23 cellular contexts compared by ENCODE assay signal in genomic region chr12:130701402-130701744, GRCh38. TPM values are rescaled to one million over a fixed set of nuclear protein-coding genes. Genes with fewer than 3 reads are reported as not detected.
"Had no signal": no experiment of that assay in that cellular context is flagged by ENCODE, and none has a peak within 500 bp of the region (broad histone marks: within the 10 kb centered on the region; RNA-seq: fewer than 3 reads in every experiment).

No MANE protein-coding gene starts in this region.

- H3K4me3 Mint-ChIP-seq: activated B cell treated with CpG ODN at 0.5 μM for 24 hours; activated CD4-positive, alpha-beta T cell treated with anti-CD3 and anti-CD28 coated beads for 36 hours; activated CD8-positive, alpha-beta T cell treated with anti-CD3 and anti-CD28 coated beads for 36 hours; activated naive CD8-positive, alpha-beta T cell treated with anti-CD3 and anti-CD28 coated beads, Interleukin-2, amount 10 ng/mL, durations not matched to agents 7 days and 5 days; activated T-cell treated with anti-CD3 and anti-CD28 coated beads, Interleukin-2, amount 50 U/mL, for 24 hours; activated T-helper 17 cell treated with anti-CD3 and anti-CD28 coated beads, Interleukin-2, amount 50 U/mL, for 72 hours; T-helper 17 cell had no signal

- H3K4me1 Mint-ChIP-seq: activated B cell treated with CpG ODN at 0.5 μM for 24 hours; activated CD4-positive, alpha-beta T cell treated with anti-CD3 and anti-CD28 coated beads for 36 hours; activated naive CD8-positive, alpha-beta T cell treated with anti-CD3 and anti-CD28 coated beads, Interleukin-2, amount 10 ng/mL, durations not matched to agents 7 days and 5 days; activated T-helper 17 cell treated with anti-CD3 and anti-CD28 coated beads, Interleukin-2, amount 50 U/mL, for 72 hours; T-helper 17 cell had no signal

- H3K27me3 Mint-ChIP-seq: activated B cell treated with CpG ODN at 0.5 μM for 24 hours had no signal

- H3K9me3 ChIP-seq: adrenal gland, Peyer's patch had no signal

- H3K9me3 Mint-ChIP-seq: activated B cell treated with CpG ODN at 0.5 μM for 24 hours; activated CD8-positive, alpha-beta T cell treated with anti-CD3 and anti-CD28 coated beads for 36 hours; activated naive CD8-positive, alpha-beta T cell treated with anti-CD3 and anti-CD28 coated beads, Interleukin-2, amount 10 ng/mL, durations not matched to agents 7 days and 5 days; activated T-cell treated with anti-CD3 and anti-CD28 coated beads, Interleukin-2, amount 50 U/mL, for 24 hours; activated T-helper 17 cell treated with anti-CD3 and anti-CD28 coated beads, Interleukin-2, amount 50 U/mL, for 72 hours had no signal

- DNase-seq: activated B cell treated with CpG ODN at 0.5 μM for 24 hours; activated CD4-positive, alpha-beta T cell treated with anti-CD3 and anti-CD28 coated beads for 36 hours; activated CD4-positive, alpha-beta T cell treated with anti-CD3 and anti-CD28 coated beads, Interleukin-2, amount 50 U/mL, for 1 hour; activated CD8-positive, alpha-beta T cell treated with anti-CD3 and anti-CD28 coated beads for 36 hours; activated naive CD4-positive, alpha-beta T cell treated with anti-CD3 and anti-CD28 coated beads, Interleukin-2, amount 50 U/mL, for 16 hours; activated naive CD8-positive, alpha-beta T cell treated with anti-CD3 and anti-CD28 coated beads, Interleukin-2, amount 10 ng/mL, durations not matched to agents 7 days and 5 days; activated T-cell treated with anti-CD3 and anti-CD28 coated beads, Interleukin-2, amount 50 U/mL, for 24 hours; anterior cingulate cortex; caudate nucleus; Karpas-422; NCI-H1105 treated with DMSO at 0.1 percent for 48 hours; NCI-H1436 treated with DMSO at 0.1 percent for 48 hours; NCI-H187; NCI-H2081; NCI-H446; NCI-H524; SIG-M5; T-helper 17 cell; T-helper 9 cell had no signal

- H3K27me3 ChIP-seq: adrenal gland, Peyer's patch had no signal

- H3K27ac ChIP-seq: adrenal gland, Peyer's patch had no signal

- ATAC-seq: activated CD4-positive, alpha-beta T cell treated with anti-CD3 and anti-CD28 coated beads for 36 hours; activated CD8-positive, alpha-beta T cell treated with anti-CD3 and anti-CD28 coated beads for 36 hours; activated T-helper 17 cell treated with anti-CD3 and anti-CD28 coated beads, Interleukin-2, amount 50 U/mL, for 72 hours; K562; T-helper 17 cell had no signal

- H3K36me3 Mint-ChIP-seq: activated naive CD8-positive, alpha-beta T cell treated with anti-CD3 and anti-CD28 coated beads, Interleukin-2, amount 10 ng/mL, durations not matched to agents 7 days and 5 days had no signal

- H3K4me1 ChIP-seq: adrenal gland, Peyer's patch had no signal

- H3K4me3 ChIP-seq: adrenal gland, K562, Peyer's patch had no signal

- H3K27ac Mint-ChIP-seq: activated B cell treated with CpG ODN at 0.5 μM for 24 hours; activated CD4-positive, alpha-beta T cell treated with anti-CD3 and anti-CD28 coated beads for 36 hours; activated CD8-positive, alpha-beta T cell treated with anti-CD3 and anti-CD28 coated beads for 36 hours; activated naive CD8-positive, alpha-beta T cell treated with anti-CD3 and anti-CD28 coated beads, Interleukin-2, amount 10 ng/mL, durations not matched to agents 7 days and 5 days; activated T-cell treated with anti-CD3 and anti-CD28 coated beads, Interleukin-2, amount 50 U/mL, for 24 hours; activated T-helper 17 cell treated with anti-CD3 and anti-CD28 coated beads, Interleukin-2, amount 50 U/mL, for 72 hours; T-helper 17 cell had no signal

- H3K36me3 ChIP-seq: adrenal gland, Peyer's patch had no signal

RNA-seq across cellular contexts. Expression of gene RIMBP2, which starts 14.7 kb away (rescaled TPM):
- total RNA-seq: activated B cell treated with CpG ODN at 0.5 μM for 24 hours; activated CD4-positive, alpha-beta T cell treated with anti-CD3 and anti-CD28 coated beads for 36 hours; activated CD8-positive, alpha-beta T cell treated with anti-CD3 and anti-CD28 coated beads for 36 hours; activated naive CD8-positive, alpha-beta T cell treated with anti-CD3 and anti-CD28 coated beads, Interleukin-2, amount 10 ng/mL, durations not matched to agents 7 days and 5 days; K562; T-helper 17 cell had no signal
- polyA plus RNA-seq: K562 had no signal
